Comparison of ENCODE assay signal across 11 cellular contexts in genomic region chr2:160063266-160063665, GRCh38. TPM values are rescaled to one million over a fixed set of nuclear protein-coding genes. Genes with fewer than 3 reads are reported as not detected.
DNase-seq lines count a peak whose midpoint lies in the region; ATAC-seq and TF ChIP-seq lines count a peak whose summit lies in the region.
"Had no signal": no experiment of that assay in that cellular context is flagged by ENCODE, and none has a peak within 500 bp of the region (broad histone marks: within the 10 kb centered on the region; RNA-seq: fewer than 3 reads in every experiment).

No MANE protein-coding gene starts in this region.

- intact Hi-C loops in testis (cut with DNase I; ENCODE audit: low total_unique reads) = no loop called here

- peaks cover 7% of the 10 kb centered on the region for H3K4me1 ChIP-seq in mesodermal cell (ENCODE audit: control insufficient read depth, insufficient read depth, low read length, poor library complexity, severe bottlenecking)
- peaks cover 8% of the 10 kb centered on the region for H3K4me1 ChIP-seq in testis

- no peak for TF ChIP-seq CTCF in cardiac fibroblast (IDR thresholded peaks at IDR 0.05; ENCODE audit: low read depth, low read length)
- TF ChIP-seq CTCF in testis (IDR thresholded peaks at IDR 0.05) = no peak

- 20 to 70% methylated on average over 2 to 3 of the region's 5 CpGs for WGBS in mesodermal cell (ENCODE audit: insufficient coverage in 2 of 2), 2 experiments
- 12 to 21% methylated on average over 5 of the region's 5 CpGs for WGBS in testis, 2 donors

- DNase-seq in DMS53 (lab: John Stamatoyannopoulos, UW) = peak; percentile 42
- no peak for DNase-seq in DMS53 treated with DMSO at 0.1 percent for 48 hours (lab: John Stamatoyannopoulos, UW; ENCODE audit: unreplicated experiment)
- DNase-seq in cardiac fibroblast (ENCODE audit: low read depth in 2 of 2) = no peak
- no peak for DNase-seq in testis
- DNase-seq in H4 (ENCODE audit: low spot score) = no peak
- no peak for DNase-seq in ACHN
- DNase-seq: left cardiac atrium had no signal

- H3K9me3 ChIP-seq in mesodermal cell (ENCODE audit: control insufficient read depth, low read length) = peaks cover 4% of the 10 kb centered on the region
- H3K9me3 ChIP-seq in testis = no peaks in the 10 kb centered on the region

- in situ Hi-C loops in ACHN (cut with HindIII; ENCODE audit: low pct_ligation_motif_present, low pct_unique_long_range_greater_than_20kb, low sequenced_read_pairs) = no loop called here

- no peak for ATAC-seq in HG03025 (IDR thresholded peaks at IDR 0.05; ENCODE audit: low FRiP score, unreplicated experiment)

- H3K27ac ChIP-seq in mesodermal cell (ENCODE audit: low read depth, low read length, severe bottlenecking) (no peak overlapping the region), testis (peak overlapping the region; percentile 72 to 73)
- H3K27ac ChIP-seq: 22Rv1, cardiac muscle cell had no signal

- TF ChIP-seq POLR2A in testis (IDR thresholded peaks at IDR 0.05) = no peak

- H3K36me3 ChIP-seq in mesodermal cell (ENCODE audit: control insufficient read depth, insufficient read depth, low read length) (no peaks in the 10 kb centered on the region), testis (ENCODE audit: low read depth, missing control alignments) (no peaks in the 10 kb centered on the region)
- H3K36me3 ChIP-seq: cardiac muscle cell had no signal

- H3K4me3 ChIP-seq in cardiac fibroblast (replicated peaks in 1 of 2; ENCODE audit: low read depth in 2 of 2, low read length in 2 of 2) (peak overlapping the region; percentile 71 to 72), mesodermal cell (ENCODE audit: extremely low read depth, insufficient read depth, low read length, poor library complexity, severe bottlenecking) (peak overlapping the region; percentile 49), testis (peak overlapping the region; percentile 63 to 84)

- H3K27me3 ChIP-seq in testis = no peaks in the 10 kb centered on the region

RNA-seq across cellular contexts. Expression of gene PLA2R1, which starts 0.9 kb away (rescaled TPM):
- polyA plus RNA-seq in mesodermal cell (2013, experiment 1 of 2) = 1.0 TPM
- 1.3 TPM for polyA plus RNA-seq in mesodermal cell (2013, experiment 2 of 2)
- 1 to 10 TPM; 5.0 to 5.3 TPM for total RNA-seq in testis
- 3.4 TPM for polyA plus RNA-seq in testis (ENCODE audit: insufficient read depth, low read depth, low replicate concordance)
- 0.06 TPM in 1 of 2 replicates, not detected in the other for total RNA-seq in H4 (2014; rRNA removed; shearing (Covaris generic))
- polyA plus RNA-seq: cardiac muscle cell had no signal
